In the genomic region with DNA sequence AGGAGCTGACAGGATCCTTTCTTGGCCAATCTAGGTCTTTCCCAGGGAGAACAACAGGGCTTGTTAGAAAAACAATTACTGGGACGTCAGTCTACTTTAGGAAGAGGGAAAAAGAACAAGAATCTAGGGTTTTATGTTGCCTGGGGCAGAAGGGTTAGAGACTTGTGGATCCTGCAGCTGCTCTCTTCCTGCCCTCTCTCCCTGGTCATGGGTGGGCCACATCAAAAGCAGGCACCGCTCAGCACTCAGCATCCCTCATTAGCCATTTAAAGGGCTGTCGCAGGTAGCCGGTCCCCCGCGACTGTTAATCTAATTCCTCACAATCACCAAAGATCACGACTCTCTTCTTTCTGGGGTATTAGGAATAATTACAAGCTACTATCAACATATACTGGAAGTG, we compare ENCODE assay signal across 27 cellular contexts.
"Had no signal": no experiment of that assay in that cellular context is flagged by ENCODE, and none has a peak within 500 bp of the region (broad histone marks: within the 10 kb centered on the region; RNA-seq: fewer than 3 reads in every experiment).

No MANE protein-coding gene starts in this region.

- H3K9me3 ChIP-seq: heart left ventricle, thyroid gland, upper lobe of left lung had no signal

- H3K27ac ChIP-seq: heart left ventricle, stomach, thyroid gland, upper lobe of left lung had no signal

- H3K4me3 ChIP-seq: heart left ventricle, stomach, thyroid gland, upper lobe of left lung had no signal

- ATAC-seq: activated naive CD8-positive, alpha-beta T cell treated with anti-CD3 and anti-CD28 coated beads, Interleukin-2, amount 50 U/mL, for 24 hours; effector memory CD8-positive, alpha-beta T cell; heart left ventricle; left cardiac atrium; naive thymus-derived CD4-positive, alpha-beta T cell; right cardiac atrium; stimulated activated naive B cell treated with anti-CD40 and anti-IgM and Interleukin-4, amounts not matched to agents 10 μg/mL and 1 μg/mL and 100 μg/mL, for 72 hours; T-helper 17 cell had no signal

- DNase-seq: activated CD4-positive, alpha-beta memory T cell treated with anti-CD3 and anti-CD28 coated beads, Interleukin-2, amount 10 ng/mL, durations not matched to agents 7 days and 5 days; activated CD4-positive, alpha-beta T cell treated with anti-CD3 and anti-CD28 coated beads for 1 hour; activated CD4-positive, alpha-beta T cell treated with anti-CD3 and anti-CD28 coated beads, Interleukin-2, amount 10 ng/mL, durations not matched to agents 7 days and 5 days; activated CD8-positive, alpha-beta memory T cell treated with anti-CD3 and anti-CD28 coated beads, Interleukin-2, amount 50 U/mL, for 48 hours; activated gamma-delta T cell; activated naive CD8-positive, alpha-beta T cell treated with anti-CD3 and anti-CD28 coated beads, Interleukin-2, amount 50 U/mL, for 24 hours; activated T-cell treated with anti-CD3 and anti-CD28 coated beads, Interleukin-2, amount 50 U/mL, for 24 hours; amygdala; caudate nucleus; cortex of kidney; effector memory CD8-positive, alpha-beta T cell; foreskin fibroblast; heart left ventricle; hypothalamus; left cardiac atrium; midbrain; naive thymus-derived CD4-positive, alpha-beta T cell; occipital lobe; right cardiac atrium; stimulated activated CD4-positive, alpha-beta T cell treated with anti-CD3 and anti-CD28 coated beads, Interleukin-15, amount 100 ng/mL, for 24 hours; stimulated activated CD4-positive, alpha-beta T cell treated with anti-CD3 and anti-CD28 coated beads, Interleukin-2, amount 100 ng/mL, for 24 hours; stimulated activated naive B cell treated with anti-CD40 and anti-IgM and Interleukin-4, amounts not matched to agents 10 μg/mL and 1 μg/mL and 100 μg/mL, for 72 hours; stomach; T-helper 17 cell; T1000; thyroid gland; upper lobe of left lung had no signal

- H3K36me3 ChIP-seq: heart left ventricle, stomach, thyroid gland, upper lobe of left lung had no signal

- H3K4me1 ChIP-seq: heart left ventricle, stomach, thyroid gland, upper lobe of left lung had no signal

- H3K27me3 ChIP-seq: stomach, thyroid gland, upper lobe of left lung had no signal
